Comparison of ENCODE assay signal across 17 cellular contexts in the genomic region with DNA sequence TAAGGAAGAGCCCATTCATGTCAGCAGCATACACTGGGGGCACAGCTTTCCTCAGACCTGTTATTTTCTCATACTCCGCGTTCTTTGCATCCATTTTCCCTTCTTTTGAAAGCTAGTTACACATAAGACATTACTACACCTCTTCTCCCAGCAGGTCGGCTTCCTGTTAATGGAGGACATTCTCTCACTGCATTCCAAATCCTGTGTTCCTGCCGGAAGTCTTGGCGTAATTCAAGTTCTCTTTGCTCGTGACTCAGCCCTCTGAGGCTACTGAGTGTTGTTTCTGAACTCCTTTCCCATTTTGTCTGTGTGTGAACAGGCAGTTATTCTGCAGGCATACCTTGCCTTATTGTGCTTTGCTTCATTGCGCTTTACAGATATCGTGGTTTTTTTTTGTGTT.
DNase-seq lines count a peak whose midpoint lies in the region; ATAC-seq and TF ChIP-seq lines count a peak whose summit lies in the region.
"Had no signal": no experiment of that assay in that cellular context is flagged by ENCODE, and none has a peak within 500 bp of the region (broad histone marks: within the 10 kb centered on the region; RNA-seq: fewer than 3 reads in every experiment).

No MANE protein-coding gene starts in this region.

- TF ChIP-seq CTCF in H9 (conservative IDR thresholded peaks at IDR 0.05), result no peak
- TF ChIP-seq CTCF in astrocyte of the cerebellum (IDR thresholded peaks at IDR 0.05; ENCODE audit: low read depth, low read length, missing control alignments), result no peak
- TF ChIP-seq CTCF in fibroblast of lung (conservative IDR thresholded peaks at IDR 0.05 in 1 of 2, IDR thresholded peaks at IDR 0.05 in 1 of 2; ENCODE audit: low read depth in 1 of 2, low read length in 2 of 2), result no peak
- no peak for TF ChIP-seq CTCF in PC-3 (conservative IDR thresholded peaks at IDR 0.05; ENCODE audit: low read depth, low read length)

- H3K4ac ChIP-seq in H9 (ENCODE audit: low read depth, low read length), result no peak overlapping the region

- H3K79me1 ChIP-seq in H9 (ENCODE audit: insufficient read depth, low read depth, low read length, poor library complexity, severe bottlenecking), result no peaks in the 10 kb centered on the region

- H3K18ac ChIP-seq in H9 (ENCODE audit: insufficient read length, low read depth, low read length), result peak overlapping the region; percentile 24

- no peak overlapping the region for H3K23ac ChIP-seq in H9 (ENCODE audit: insufficient read length, low read depth, low read length)

- peak overlapping the region; percentile 64 to 78 (median 74); a peak in 5 of 7 replicates for H3K27ac Mint-ChIP-seq in H9
- no peak overlapping the region for H3K27ac Mint-ChIP-seq in activated naive CD4-positive, alpha-beta T cell treated with anti-CD3 and anti-CD28 coated beads, Interleukin-2, amount 50 U/mL, for 72 hours
- H3K27ac Mint-ChIP-seq: activated CD4-positive, alpha-beta memory T cell treated with anti-CD3 and anti-CD28 coated beads, Interleukin-2, amount 10 ng/mL, durations not matched to agents 7 days and 5 days had no signal

- H4K20me1 ChIP-seq in H9 (ENCODE audit: control insufficient read depth, insufficient read depth, insufficient read length) (no peaks in the 10 kb centered on the region), fibroblast of lung (ENCODE audit: control insufficient read depth, extremely low read depth, insufficient read depth, low read length) (no peaks in the 10 kb centered on the region), PC-3 (ENCODE audit: low read length) (no peaks in the 10 kb centered on the region)

- no peak overlapping the region for H2BK20ac ChIP-seq in H9 (ENCODE audit: low read depth, low read length, poor library complexity, severe bottlenecking)

- H3K9ac ChIP-seq in H9 (ENCODE audit: extremely low read depth, insufficient read length, low read length), result no peak overlapping the region
- no peak overlapping the region for H3K9ac ChIP-seq in fibroblast of lung (ENCODE audit: insufficient read depth, low read length)
- no peak overlapping the region for H3K9ac ChIP-seq in PC-3 (ENCODE audit: low read length)

- H3K4me3 Mint-ChIP-seq in H9, result no peak overlapping the region
- H3K4me3 Mint-ChIP-seq: activated CD4-positive, alpha-beta memory T cell treated with anti-CD3 and anti-CD28 coated beads, Interleukin-2, amount 10 ng/mL, durations not matched to agents 7 days and 5 days had no signal

- peak overlapping the region; percentile 6 for H3K4me2 ChIP-seq in H9 (ENCODE audit: insufficient read depth, insufficient read length, low read length)
- H3K4me2 ChIP-seq in fibroblast of lung (ENCODE audit: extremely low read depth, insufficient read depth, low read length), result no peak overlapping the region
- H3K4me2 ChIP-seq in PC-3 (ENCODE audit: low read length), result no peak overlapping the region

- H3K56ac ChIP-seq in H9 (ENCODE audit: insufficient read length, low read depth, low read length), result no peak overlapping the region

- no peak overlapping the region for H2BK12ac ChIP-seq in H9 (ENCODE audit: insufficient read length, low read depth, low read length)

- H3K9me2 ChIP-seq in PC-3 (replicated peaks; ENCODE audit: low read length), result no peaks in the 10 kb centered on the region

- no peak overlapping the region for H3K4me3 ChIP-seq in astrocyte of the cerebellum (ENCODE audit: low read depth, low read length)
- H3K4me3 ChIP-seq in fibroblast of lung (replicated peaks in 1 of 4; ENCODE audit: control extremely low read depth in 1 of 4, insufficient read depth in 1 of 4, low read depth in 3 of 4, low read length in 4 of 4), result no peak overlapping the region
- H3K4me3 ChIP-seq in PC-3 (ENCODE audit: low read length), result no peak overlapping the region
- H3K4me3 ChIP-seq: right lobe of liver had no signal

- H3K27me3 ChIP-seq in H9 (ENCODE audit: insufficient read depth, low read length) (no peaks in the 10 kb centered on the region), fibroblast of lung (ENCODE audit: control insufficient read depth, insufficient read depth, low read length) (no peaks in the 10 kb centered on the region), PC-3 (ENCODE audit: low read length) (no peaks in the 10 kb centered on the region)
- H3K27me3 ChIP-seq: right lobe of liver had no signal

- POLR2A ChIA-PET in PC-3 (lab: Charles Lee; ENCODE audit: unreplicated experiment), result no interaction called here

- H4K8ac ChIP-seq in H9 (replicated peaks; ENCODE audit: insufficient read length, low read depth, low read length), result no peak overlapping the region

- no peaks in the 10 kb centered on the region for H3K23me2 ChIP-seq in H9 (ENCODE audit: insufficient read length, low read depth, low read length, poor library complexity, severe bottlenecking)

- no peak overlapping the region for H2AK5ac ChIP-seq in H9 (ENCODE audit: insufficient read length, low read length)

- H3F3A ChIP-seq in PC-3 (ENCODE audit: low read length, unreplicated experiment), result no peaks in the 10 kb centered on the region

- DNase-seq in H9 (peak; percentile 44), astrocyte of the cerebellum (ENCODE audit: low read depth) (peak; percentile 31), fibroblast of lung (ENCODE audit: low read depth in 2 of 2) (peak; percentile 2 to 56), non-pigmented ciliary epithelial cell (ENCODE audit: low read depth) (peak; percentile 20), hepatic stellate cell (ENCODE audit: low spot score) (no peak), PC-3 (no peak), D341Med (ENCODE audit: low spot score) (no peak)
- no peak for DNase-seq in activated naive CD4-positive, alpha-beta T cell treated with anti-CD3 and anti-CD28 coated beads, Interleukin-2, amount 50 U/mL, for 72 hours (ENCODE audit: low spot score in 2 of 2)
- DNase-seq: activated CD4-positive, alpha-beta memory T cell treated with anti-CD3 and anti-CD28 coated beads, Interleukin-2, amount 10 ng/mL, durations not matched to agents 7 days and 5 days; activated T-cell treated with anti-CD3 and anti-CD28 coated beads, Interleukin-2, amount 50 U/mL, for 48 hours; COR-L47; GF-D8; NCI-H82; right lobe of liver; stimulated activated CD4-positive, alpha-beta T cell treated with anti-CD3 and anti-CD28 coated beads, Interleukin-4, amount 100 ng/mL, for 24 hours; stimulated activated CD8-positive, alpha-beta memory T cell treated with anti-CD3 and anti-CD28 coated beads, Interleukin-4, amount 100 ng/mL, for 48 hours had no signal

- peaks cover 2 to 7% (median 6%) of the 10 kb centered on the region in 3 experiments; a peak in 5 of 7 replicates for H3K36me3 Mint-ChIP-seq in H9 (ENCODE audit: insufficient read depth in 1 of 3, low read depth in 3 of 3)
- peaks cover 0 to 8% of the 10 kb centered on the region in 2 donors for H3K36me3 Mint-ChIP-seq in activated naive CD4-positive, alpha-beta T cell treated with anti-CD3 and anti-CD28 coated beads, Interleukin-2, amount 50 U/mL, for 72 hours

- H2AFZ ChIP-seq in H9 (ENCODE audit: low read length) (peak overlapping the region; percentile 9), fibroblast of lung (ENCODE audit: low read length) (no peak overlapping the region), PC-3 (ENCODE audit: low read length) (no peak overlapping the region)

- ATAC-seq in PC-3, result no peak
- ATAC-seq in activated naive CD4-positive, alpha-beta T cell treated with anti-CD3 and anti-CD28 coated beads, Interleukin-2, amount 50 U/mL, for 72 hours, result no peak
- ATAC-seq: right lobe of liver had no signal

- H2BK15ac ChIP-seq in H9 (ENCODE audit: low read depth, low read length), result no peak overlapping the region

- peak overlapping the region; percentile 49 for H2BK5ac ChIP-seq in H9 (ENCODE audit: insufficient read length, low read length)

- H3K79me2 ChIP-seq in H9 (ENCODE audit: insufficient read depth, low read length) (no peaks in the 10 kb centered on the region), fibroblast of lung (ENCODE audit: control insufficient read depth, insufficient read depth, low read length) (no peaks in the 10 kb centered on the region), PC-3 (ENCODE audit: low read length) (no peaks in the 10 kb centered on the region)

- no peaks in the 10 kb centered on the region for H3K9me3 ChIP-seq in H9 (ENCODE audit: control insufficient read depth, low read depth, low read length)
- H3K9me3 ChIP-seq in fibroblast of lung (ENCODE audit: control insufficient read depth, insufficient read depth, low read depth, low read length), result no peaks in the 10 kb centered on the region
- H3K9me3 ChIP-seq in PC-3 (ENCODE audit: low read length), result no peaks in the 10 kb centered on the region
- H3K9me3 ChIP-seq: right lobe of liver had no signal

- H3K4me1 ChIP-seq in H9 (ENCODE audit: insufficient read depth, low read length), result no peaks in the 10 kb centered on the region
- H3K4me1 ChIP-seq in fibroblast of lung (ENCODE audit: control insufficient read depth, extremely low read depth, insufficient read depth, low read length), result no peaks in the 10 kb centered on the region
- no peaks in the 10 kb centered on the region for H3K4me1 ChIP-seq in PC-3 (ENCODE audit: insufficient read depth, low read length)
- H3K4me1 ChIP-seq: right lobe of liver had no signal

- no peak overlapping the region for H2BK120ac ChIP-seq in H9 (ENCODE audit: low read depth, low read length, poor library complexity, severe bottlenecking)

- H3T11ph ChIP-seq in H9 (ENCODE audit: low read length), result no peak overlapping the region

- no peak overlapping the region for H4K91ac ChIP-seq in H9 (ENCODE audit: insufficient read length, low read depth, low read length)

- in situ Hi-C loops in astrocyte of the cerebellum (cut with HindIII; ENCODE audit: low sequenced_read_pairs), result no loop called here

- peaks cover 10 to 12% of the 10 kb centered on the region in 2 experiments for H3K4me1 Mint-ChIP-seq in H9
- H3K4me1 Mint-ChIP-seq: activated CD4-positive, alpha-beta memory T cell treated with anti-CD3 and anti-CD28 coated beads, Interleukin-2, amount 10 ng/mL, durations not matched to agents 7 days and 5 days had no signal

- H3K14ac ChIP-seq in H9 (ENCODE audit: insufficient read depth, low read length), result peak overlapping the region; percentile 31; the same call in 1 of the 2 replicates

- H3K27me3 Mint-ChIP-seq in H9 (ENCODE audit: low read depth), result no peaks in the 10 kb centered on the region
- H3K27me3 Mint-ChIP-seq: activated CD4-positive, alpha-beta memory T cell treated with anti-CD3 and anti-CD28 coated beads, Interleukin-2, amount 10 ng/mL, durations not matched to agents 7 days and 5 days had no signal

- CTCF ChIA-PET in PC-3 (lab: Charles Lee), result no interaction called here

- intact Hi-C loops in PC-3 (cut with micrococcal nuclease), result no loop called here

- WGBS in H9 (ENCODE audit: extremely low coverage, insufficient read length, low lambda C conversion rate), result no CpG with 5 or more reads among the region's 8 CpGs

- H4K5ac ChIP-seq in H9 (ENCODE audit: insufficient read length, low read depth, low read length), result no peak overlapping the region

- H3K27ac ChIP-seq in H9 (ENCODE audit: insufficient read length, low read depth, low read length) (peak overlapping the region; percentile 63), fibroblast of lung (ENCODE audit: insufficient read depth, low read length) (no peak overlapping the region), PC-3 (ENCODE audit: low read length) (no peak overlapping the region)
- H3K27ac ChIP-seq: epithelial cell of prostate, right lobe of liver had no signal

- H3K36me3 ChIP-seq in fibroblast of lung (ENCODE audit: control insufficient read depth, insufficient read depth, low read length) (no peaks in the 10 kb centered on the region), PC-3 (ENCODE audit: low read depth, low read length) (no peaks in the 10 kb centered on the region)
- H3K36me3 ChIP-seq: right lobe of liver had no signal

- peaks cover 4 to 7% of the 10 kb centered on the region in 2 experiments; a peak in 1 of 5 replicates for H3K9me3 Mint-ChIP-seq in H9
- peaks cover 0 to 3% of the 10 kb centered on the region in 2 donors for H3K9me3 Mint-ChIP-seq in activated naive CD4-positive, alpha-beta T cell treated with anti-CD3 and anti-CD28 coated beads, Interleukin-2, amount 50 U/mL, for 72 hours
- H3K9me3 Mint-ChIP-seq: activated CD4-positive, alpha-beta memory T cell treated with anti-CD3 and anti-CD28 coated beads, Interleukin-2, amount 10 ng/mL, durations not matched to agents 7 days and 5 days had no signal

- BruUV-seq in PC-3 (replicated peaks; lab: Mats Ljungman, UMichigan), result no TSS peak

Comparison
In these comparisons a context has a peak if more than half of its experiments do, and no peak if none do; other contexts are left out.
1. DNase-seq: peak in H9 (single experiment), astrocyte of the cerebellum (single experiment), fibroblast of lung (2 of 2) and non-pigmented ciliary epithelial cell (single experiment); none in hepatic stellate cell (single experiment), PC-3 (single experiment), activated naive CD4-positive, alpha-beta T cell treated with anti-CD3 and anti-CD28 coated beads, Interleukin-2, amount 50 U/mL, for 72 hours (0 of 2) and D341Med (single experiment).
2. H3K27ac Mint-ChIP-seq: peak in H9 (3 of 3); none in activated naive CD4-positive, alpha-beta T cell treated with anti-CD3 and anti-CD28 coated beads, Interleukin-2, amount 50 U/mL, for 72 hours (0 of 2).